In genomic region chr2:149679286-149679685, GRCh38 we compare ENCODE assay signal across 16 cellular contexts.
DNase-seq lines count a peak whose midpoint lies in the region; ATAC-seq and TF ChIP-seq lines count a peak whose summit lies in the region.
"Had no signal": no experiment of that assay in that cellular context is flagged by ENCODE, and none has a peak within 500 bp of the region (broad histone marks: within the 10 kb centered on the region; RNA-seq: fewer than 3 reads in every experiment).

No MANE protein-coding gene starts in this region.

- no peak overlapping the region for H3K4me3 ChIP-seq in NB4 (ENCODE audit: low read depth, low read length)
- H3K4me3 ChIP-seq: right atrium auricular region had no signal

- peak overlapping the region; percentile 14 for H3K27ac ChIP-seq in epithelial cell of prostate
- H3K27ac ChIP-seq: right atrium auricular region had no signal

- TF ChIP-seq POLR2A in NB4 (IDR thresholded peaks at IDR 0.05; ENCODE audit: extremely low read depth, insufficient read length) = no peak

- TF ChIP-seq CTCF in NB4 (IDR thresholded peaks at IDR 0.05; ENCODE audit: low read depth, low read length) = no peak

- intact Hi-C loops in cardiac septum (cut with DNase I) = no loop called here

- DNase-seq in GM04503 (ENCODE audit: low read depth) (peak; percentile 47), NB4 (ENCODE audit: low read depth) (peak; percentile 32), epithelial cell of prostate (ENCODE audit: low read depth, low spot score) (peak; percentile 39), renal cortical epithelial cell (ENCODE audit: low read depth) (peak; percentile 61), cerebellar nuclear complex (lab: John Stamatoyannopoulos, UW) (no peak), cardiac septum (ENCODE audit: low spot score) (no peak)
- DNase-seq: activated CD4-positive, alpha-beta memory T cell treated with anti-CD3 and anti-CD28 coated beads for 36 hours; activated naive CD8-positive, alpha-beta T cell treated with anti-CD3 and anti-CD28 coated beads for 36 hours; activated T-cell treated with anti-CD3 and anti-CD28 coated beads, Interleukin-2, amount 50 U/mL, for 72 hours; CD4-positive, alpha-beta T cell; MM.1S; NCI-H526; SK-N-SH; substantia nigra had no signal

- no peak for ATAC-seq in GM19452 (IDR thresholded peaks at IDR 0.05; ENCODE audit: unreplicated experiment)
- ATAC-seq: activated T-cell treated with anti-CD3 and anti-CD28 coated beads, Interleukin-2, amount 50 U/mL, for 72 hours had no signal

Comparison
In these comparisons a context has a peak if more than half of its experiments do, and no peak if none do; other contexts are left out.
1. DNase-seq: peak in GM04503 (single experiment), NB4 (single experiment), epithelial cell of prostate (single experiment) and renal cortical epithelial cell (single experiment); none in cerebellar nuclear complex (0 of 2) and cardiac septum (single experiment).